13 cellular contexts compared by ENCODE assay signal in the genomic region with DNA sequence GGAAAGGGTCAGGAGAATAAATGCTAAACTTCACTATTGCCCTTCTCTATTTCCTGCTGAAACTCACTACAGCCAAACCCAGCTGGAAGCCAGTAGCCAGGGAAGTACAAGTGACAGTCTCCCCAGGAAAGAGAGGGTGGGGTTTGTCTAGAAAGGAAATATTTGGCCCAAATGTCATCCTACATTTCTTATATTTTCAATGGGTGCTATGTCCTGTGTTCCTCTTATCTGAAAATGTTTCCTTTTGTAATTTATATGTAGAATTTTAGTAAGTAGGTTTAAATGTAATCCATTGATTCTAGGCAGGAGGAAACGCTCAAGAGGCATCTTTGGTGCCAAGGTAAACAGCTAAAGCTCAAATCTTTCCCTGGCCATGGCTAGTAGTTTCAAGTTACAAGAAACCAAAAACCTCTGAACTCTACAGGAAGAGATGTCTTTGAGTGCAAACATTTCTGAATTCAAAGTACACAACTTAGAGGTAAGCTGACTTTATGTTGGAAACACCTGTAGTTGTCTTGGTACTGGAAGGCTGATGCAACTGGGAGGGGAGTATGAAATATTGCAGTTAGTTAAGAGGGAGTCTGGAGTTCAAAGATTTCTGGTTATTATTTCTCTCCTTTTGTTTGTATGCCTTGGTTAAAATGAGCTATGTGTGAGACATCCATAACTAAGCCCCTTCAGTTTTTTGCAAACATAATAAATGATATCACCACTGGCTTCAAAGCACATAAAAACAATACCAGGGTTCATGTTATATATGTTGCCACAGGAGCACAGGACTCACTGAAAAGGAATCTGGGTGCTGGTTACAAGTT.
A peak's percentile ranks its signal among the peaks of the same experiment; 100 is the strongest.
DNase-seq lines count a peak whose midpoint lies in the region; ATAC-seq, FAIRE-seq and TF ChIP-seq lines count a peak whose summit lies in the region.
"Had no signal": no experiment of that assay in that cellular context is flagged by ENCODE, and none has a peak within 500 bp of the region (broad histone marks: within the 10 kb centered on the region; RNA-seq: fewer than 3 reads in every experiment).

No MANE protein-coding gene starts in this region.

- peak; percentile 88 for ATAC-seq in HepG2

- in situ Hi-C loops in HepG2 (cut with HindIII; ENCODE audit: extremely low pct_ligation_motif_present, low pct_unique_long_range_greater_than_20kb) = no loop called here

- H3K4me1 Mint-ChIP-seq in Calu3 (ENCODE audit: low read depth, unreplicated experiment) = peaks cover 51% of the 10 kb centered on the region
- H3K4me1 Mint-ChIP-seq in astrocyte (ENCODE audit: low read depth, unreplicated experiment) = peaks cover 7% of the 10 kb centered on the region

- no peak for TF ChIP-seq RAD21 in HepG2 (CRISPR knock-in tag; IDR thresholded peaks at IDR 0.05)

- H3K79me2 ChIP-seq in astrocyte (ENCODE audit: insufficient read depth, low read length) (no peaks in the 10 kb centered on the region), HepG2 (ENCODE audit: insufficient read depth, low read length) (no peaks in the 10 kb centered on the region), smooth muscle cell (ENCODE audit: low read depth) (no peaks in the 10 kb centered on the region)

- H3K4me2 ChIP-seq in astrocyte (ENCODE audit: low read length) (peak overlapping the region; percentile 66), HepG2 (ENCODE audit: low read depth, low read length) (peak overlapping the region; percentile 48), smooth muscle cell (no peak overlapping the region)

- H3K27ac Mint-ChIP-seq in Calu3 (ENCODE audit: unreplicated experiment) (peak overlapping the region; percentile 93), astrocyte (ENCODE audit: unreplicated experiment) (no peak overlapping the region)
- H3K27ac Mint-ChIP-seq: activated naive CD4-positive, alpha-beta T cell treated with anti-CD3 and anti-CD28 coated beads for 36 hours; CD4-positive, alpha-beta T cell had no signal

- H3K9me3 Mint-ChIP-seq in Calu3 (ENCODE audit: low read depth, unreplicated experiment) (no peaks in the 10 kb centered on the region), astrocyte (ENCODE audit: unreplicated experiment) (no peaks in the 10 kb centered on the region)
- H3K9me3 Mint-ChIP-seq: activated naive CD4-positive, alpha-beta T cell treated with anti-CD3 and anti-CD28 coated beads for 36 hours had no signal

- H2AFZ ChIP-seq in astrocyte (ENCODE audit: low read depth, low read length) = no peak overlapping the region
- no peak overlapping the region for H2AFZ ChIP-seq in HepG2 (ENCODE audit: low read length)
- H2AFZ ChIP-seq in smooth muscle cell (ENCODE audit: low read depth) = no peak overlapping the region

- H3K4me1 ChIP-seq in astrocyte (ENCODE audit: insufficient read depth, low read length) (peaks cover 14% of the 10 kb centered on the region), HepG2 (ENCODE audit: insufficient read depth, low read length) (peaks cover 38% of the 10 kb centered on the region), smooth muscle cell (ENCODE audit: low read depth) (peaks cover 38% of the 10 kb centered on the region)

- FAIRE-seq in astrocyte (lab: Jason Lieb, UNC) = no peak
- peak; percentile 60 for FAIRE-seq in HepG2 (lab: Jason Lieb, UNC)

- H3K9ac ChIP-seq in astrocyte (ENCODE audit: low read length) = peak overlapping the region; percentile 41
- 0 out of 2 replicates have a peak overlapping the region, but pooled peaks have one; percentile 4 for H3K9ac ChIP-seq in HepG2 (ENCODE audit: insufficient read depth, low read depth, low read length)
- no peak overlapping the region for H3K9ac ChIP-seq in smooth muscle cell (ENCODE audit: low read depth)

- H3K36me3 ChIP-seq in astrocyte (ENCODE audit: insufficient read depth, low read length) (no peaks in the 10 kb centered on the region), HepG2 (replicated peaks in 1 of 2; ENCODE audit: control insufficient read depth in 1 of 2, insufficient read depth in 2 of 2, low read length in 2 of 2) (no peaks in the 10 kb centered on the region), smooth muscle cell (ENCODE audit: low read depth) (no peaks in the 10 kb centered on the region)
- H3K36me3 ChIP-seq: heart right ventricle, neutrophil had no signal

- intact Hi-C loops in Calu3 (cut with micrococcal nuclease; ENCODE audit: unreplicated experiment) (loop anchor here (1.0 to 10.0 kb wide), 4 partner anchors 125 to 525 kb away; no protein-coding TSS in a partner anchor), HepG2 (cut with micrococcal nuclease; ENCODE audit: unreplicated experiment) (no loop called here)

- no peaks in the 10 kb centered on the region for H3K27me3 Mint-ChIP-seq in Calu3 (ENCODE audit: unreplicated experiment)
- no peaks in the 10 kb centered on the region for H3K27me3 Mint-ChIP-seq in astrocyte (ENCODE audit: low read depth, unreplicated experiment)
- H3K27me3 Mint-ChIP-seq: CD4-positive, alpha-beta T cell had no signal

- DNase-seq in Calu3 (peak; percentile 46), NCI-H146 treated with DMSO at 0.1 percent for 48 hours (lab: John Stamatoyannopoulos, UW; ENCODE audit: unreplicated experiment) (peak; percentile 72), astrocyte (ENCODE audit: low read depth) (peak; percentile 86), HepG2 (ENCODE audit: low spot score) (peak; percentile 75), smooth muscle cell (lab: John Stamatoyannopoulos, UW; ENCODE audit: unreplicated experiment) (no peak), NCI-H524 treated with DMSO at 0.1 percent for 48 hours (lab: John Stamatoyannopoulos, UW) (no peak), GM19240 (ENCODE audit: insufficient read length, low spot score) (no peak)
- no peak for DNase-seq in activated naive CD4-positive, alpha-beta T cell treated with Interleukin-2 at 50 U/mL for 16 hours
- DNase-seq: activated naive CD4-positive, alpha-beta T cell treated with anti-CD3 and anti-CD28 coated beads for 36 hours; CD4-positive, alpha-beta T cell; heart right ventricle; NCI-H1048 had no signal

- no peaks in the 10 kb centered on the region for H3K9me3 ChIP-seq in astrocyte (ENCODE audit: insufficient read depth, low read depth, low read length)
- no peaks in the 10 kb centered on the region for H3K9me3 ChIP-seq in HepG2 (ENCODE audit: low read length)
- no peaks in the 10 kb centered on the region for H3K9me3 ChIP-seq in smooth muscle cell (replicated peaks; ENCODE audit: low read depth)
- H3K9me3 ChIP-seq: heart right ventricle, neutrophil had no signal

- H3K4me3 Mint-ChIP-seq in Calu3 (ENCODE audit: low read depth, unreplicated experiment) (peak overlapping the region; percentile 26), astrocyte (ENCODE audit: unreplicated experiment) (no peak overlapping the region)
- H3K4me3 Mint-ChIP-seq: activated naive CD4-positive, alpha-beta T cell treated with anti-CD3 and anti-CD28 coated beads for 36 hours; CD4-positive, alpha-beta T cell had no signal

- no peaks in the 10 kb centered on the region for H3K27me3 ChIP-seq in astrocyte (ENCODE audit: insufficient read depth, low read length)
- no peaks in the 10 kb centered on the region for H3K27me3 ChIP-seq in HepG2 (ENCODE audit: control insufficient read depth in 1 of 2, insufficient read depth in 2 of 2, low read length in 2 of 2)
- H3K27me3 ChIP-seq in smooth muscle cell (ENCODE audit: low read depth) = no peaks in the 10 kb centered on the region
- H3K27me3 ChIP-seq: heart right ventricle, neutrophil had no signal

- peak overlapping the region; percentile 77 for H3K27ac ChIP-seq in astrocyte (ENCODE audit: low read depth, low read length)
- H3K27ac ChIP-seq in HepG2 (ENCODE audit: extremely low read length, insufficient read depth, low read length) = peak overlapping the region; percentile 57
- H3K27ac ChIP-seq in smooth muscle cell (ENCODE audit: low read depth) = no peak overlapping the region
- H3K27ac ChIP-seq: neutrophil had no signal

- TF ChIP-seq POLR2A in HepG2 (IDR thresholded peaks at IDR 0.05; ENCODE audit: insufficient read depth in 1 of 2, low read depth in 2 of 2, low read length in 2 of 2) = no peak

- H4K20me1 ChIP-seq in astrocyte (ENCODE audit: insufficient read depth, low read length) (no peaks in the 10 kb centered on the region), HepG2 (ENCODE audit: insufficient read depth, low read length) (no peaks in the 10 kb centered on the region), smooth muscle cell (ENCODE audit: low read depth) (no peaks in the 10 kb centered on the region)

- TF ChIP-seq EP300 in HepG2 (IDR thresholded peaks at IDR 0.05; ENCODE audit: low read depth in 2 of 2, low read length in 2 of 2) (peak in 1 of 2 experiments; percentile 82; a peak in 2 of 4 replicates), HepG2 (CRISPR knock-in tag; IDR thresholded peaks at IDR 0.05; ENCODE audit: borderline replicate concordance) (peak; percentile 61; the same call in 1 of the 2 replicates)

- H3K36me3 Mint-ChIP-seq in Calu3 (ENCODE audit: insufficient read depth, unreplicated experiment) (peaks cover 10% of the 10 kb centered on the region), astrocyte (ENCODE audit: low read depth, unreplicated experiment) (no peaks in the 10 kb centered on the region)

- BruUV-seq in Calu3 (replicated peaks; lab: Mats Ljungman, UMichigan) (no TSS peak), HepG2 (replicated peaks; lab: Mats Ljungman, UMichigan) (no TSS peak)

- H3K4me3 ChIP-seq in astrocyte (ENCODE audit: insufficient read depth, low read depth, low read length) = peak overlapping the region; percentile 0
- no peak overlapping the region; a peak in 1 of 6 replicates for H3K4me3 ChIP-seq in HepG2 (replicated peaks in 1 of 3; ENCODE audit: insufficient read depth in 1 of 3, low read depth in 2 of 3, low read length in 3 of 3)
- no peak overlapping the region for H3K4me3 ChIP-seq in smooth muscle cell
- H3K4me3 ChIP-seq: heart right ventricle had no signal

- POLR2A ChIA-PET in HepG2 (lab: Yijun Ruan, JAX) = no interaction called here

- CTCF ChIA-PET in Calu3 (lab: Charles Lee) = interaction anchor here (0.6 to 1.5 kb wide), 6 partner anchors 59 to 460 kb away, joined by 3 to 4 read pairs (median 4); a partner anchor contains a TSS
- CTCF ChIA-PET in HepG2 (lab: Yijun Ruan, JAX; ENCODE audit: low intra/inter-chr PET ratio, low total read pairs) = no interaction called here

- WGBS in HepG2 (ENCODE audit: low lambda C conversion rate) = 3% methylated on average over 1 of the region's 1 CpG
- 72% methylated on average over 1 of the region's 1 CpG for WGBS in smooth muscle cell (ENCODE audit: low lambda C conversion rate)

- no peaks in the 10 kb centered on the region for H3F3A ChIP-seq in smooth muscle cell (ENCODE audit: low read depth)

- TF ChIP-seq CTCF in Calu3 (IDR thresholded peaks at IDR 0.05; ENCODE audit: unreplicated experiment) = no peak
- TF ChIP-seq CTCF in astrocyte (IDR thresholded peaks at IDR 0.05; ENCODE audit: insufficient read depth, low read depth, low read length) = no peak
- no peak for TF ChIP-seq CTCF in HepG2 (CRISPR knock-in tag; IDR thresholded peaks at IDR 0.05)
- TF ChIP-seq CTCF in smooth muscle cell (IDR thresholded peaks at IDR 0.05; ENCODE audit: borderline replicate concordance, insufficient read depth, poor library complexity, severe bottlenecking) = no peak

TF ChIP-seq in HepG2, 621 proteins besides CTCF, POLR2A, EP300 and RAD21 (continues in another document):
- TF ChIP-seq DNMT1 (CRISPR knock-in tag; IDR thresholded peaks at IDR 0.05) (no peak), BCL6 (CRISPR knock-in tag; IDR thresholded peaks at IDR 0.05) (peak; percentile 64; the same call in 1 of the 2 replicates), SIN3A (IDR thresholded peaks at IDR 0.05; ENCODE audit: borderline replicate concordance, low read depth, low read length) (no peak), NFIC (IDR thresholded peaks at IDR 0.05; ENCODE audit: low read length) (peak; percentile 71; the same call in 1 of the 2 replicates)

Comparison
In these comparisons a context has a peak if more than half of its experiments do, and no peak if none do; other contexts are left out.
1. DNase-seq: peak in Calu3 (single experiment), NCI-H146 treated with DMSO at 0.1 percent for 48 hours (single experiment), astrocyte (single experiment) and HepG2 (single experiment); none in activated naive CD4-positive, alpha-beta T cell treated with Interleukin-2 at 50 U/mL for 16 hours (single experiment), smooth muscle cell (single experiment), NCI-H524 treated with DMSO at 0.1 percent for 48 hours (single experiment) and GM19240 (single experiment).